Comparison of ENCODE assay signal across 9 cellular contexts in the genomic region with DNA sequence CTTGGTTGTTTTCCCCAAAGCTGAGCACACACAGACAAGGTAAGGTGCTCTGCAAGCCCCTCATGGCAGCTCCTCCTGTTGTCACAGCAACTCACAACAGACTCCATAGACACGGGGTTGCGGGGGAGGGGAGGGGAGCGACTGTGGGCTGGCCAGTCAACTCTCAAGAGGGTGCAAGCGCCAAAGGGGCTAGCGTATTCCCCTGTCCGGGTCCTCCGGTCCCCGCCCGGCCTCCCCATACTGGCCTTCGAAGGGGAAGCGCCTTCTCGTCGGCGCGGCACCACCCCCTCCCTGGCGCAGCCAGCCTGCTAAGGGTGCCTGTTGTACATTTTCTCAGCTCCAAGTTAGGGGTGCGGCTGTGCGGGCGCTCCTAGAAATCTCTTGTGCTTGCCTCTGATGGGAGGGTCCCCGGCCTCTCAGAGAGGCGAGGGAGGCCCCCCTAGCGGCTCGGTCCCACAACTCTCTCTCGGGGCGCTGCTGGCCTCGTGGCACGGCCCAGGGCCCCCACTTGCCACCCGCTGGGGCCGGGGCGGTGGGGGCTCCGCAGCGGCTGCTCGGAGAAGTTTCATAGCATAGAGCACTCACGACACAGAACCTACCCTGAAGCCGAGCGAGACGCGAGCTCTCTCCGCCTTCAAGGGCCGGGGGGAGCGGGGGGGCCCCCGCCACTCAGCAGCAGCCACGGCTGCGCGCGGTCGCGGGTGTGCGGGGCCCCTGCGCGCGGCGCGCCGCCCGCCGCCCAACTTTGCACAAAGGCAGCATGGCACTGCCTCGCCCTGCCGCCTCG. TPM values are rescaled to one million over a fixed set of nuclear protein-coding genes. Genes with fewer than 3 reads are reported as not detected.
DNase-seq lines count a peak whose midpoint lies in the region; ATAC-seq and TF ChIP-seq lines count a peak whose summit lies in the region.
"Had no signal": no experiment of that assay in that cellular context is flagged by ENCODE, and none has a peak within 500 bp of the region (broad histone marks: within the 10 kb centered on the region; RNA-seq: fewer than 3 reads in every experiment).

No MANE protein-coding gene starts in this region.

- CTCF ChIA-PET in Caco-2 (lab: Charles Lee) (interaction anchor here (0.6 kb wide), 4 partner anchors 10 to 276 kb away, joined by 3 to 5 read pairs (median 4); no protein-coding TSS in a partner anchor), T-cell (lab: Charles Lee) (interaction anchor here in 1 of 2 donors (0.7 kb wide), 1 partner anchor 471 kb away, joined by 6 read pairs; no protein-coding TSS in a partner anchor)

- no TSS peak for BruUV-seq in Caco-2 (replicated peaks; lab: Mats Ljungman, UMichigan)

- H3K36me3 ChIP-seq in Caco-2 (ENCODE audit: control insufficient read depth, insufficient read depth, low read length), result no peaks in the 10 kb centered on the region

- no peak for TF ChIP-seq CTCF in Caco-2 (IDR thresholded peaks at IDR 0.05; ENCODE audit: insufficient read depth in 1 of 2, low read depth in 1 of 2, low read length in 1 of 2, severe bottlenecking in 1 of 2, unreplicated experiment in 1 of 2)

- peak; percentile 24 for ATAC-seq in GM19452 (IDR thresholded peaks at IDR 0.05; ENCODE audit: unreplicated experiment)
- ATAC-seq in T-cell (replicated peaks in 1 of 4), result peak; percentile 40 to 60 (median 44)
- no peak for ATAC-seq in GM19328 (IDR thresholded peaks at IDR 0.05; ENCODE audit: unreplicated experiment)

- H3K36me3 Mint-ChIP-seq in Caco-2 (ENCODE audit: insufficient read depth, unreplicated experiment), result no peaks in the 10 kb centered on the region
- no peaks in the 10 kb centered on the region for H3K36me3 Mint-ChIP-seq in T-cell

- DNase-seq in Caco-2 (peak; percentile 53 to 58), HT-29 (ENCODE audit: low spot score) (peak; percentile 66), T-cell (peak in 3 of 34 experiments; percentile 1 to 11 (median 3)), dermis microvascular lymphatic vessel endothelial cell (ENCODE audit: low read depth in 2 of 2) (peak; percentile 69 to 71), left kidney (ENCODE audit: low read depth, low spot score) (peak; percentile 97)
- peak; percentile 11 for DNase-seq in stimulated activated CD4-positive, alpha-beta T cell treated with anti-CD3 and anti-CD28 coated beads, Interleukin-4, amount 100 ng/mL, for 1 hour

- H3K9me3 ChIP-seq in Caco-2, result no peaks in the 10 kb centered on the region

- H3K9me3 Mint-ChIP-seq in Caco-2 (ENCODE audit: unreplicated experiment) (no peaks in the 10 kb centered on the region), T-cell (no peaks in the 10 kb centered on the region)

- POLR2A ChIA-PET in Caco-2 (lab: Charles Lee) (interaction anchor here (0.6 to 0.8 kb wide), 2 partner anchors 166 to 894 kb away, joined by 4 to 6 read pairs; a partner anchor contains a TSS), T-cell (lab: Charles Lee) (no interaction called here)

- H3K4me1 ChIP-seq in Caco-2, result peaks cover 6% of the 10 kb centered on the region

- peak overlapping the region; percentile 67 for H3K4me3 ChIP-seq in Caco-2 (ENCODE audit: low read depth, low read length)

- H3K4me3 Mint-ChIP-seq in Caco-2 (ENCODE audit: unreplicated experiment) (peak overlapping the region; percentile 82), T-cell (peak overlapping the region; percentile 65 to 77 (median 66))

- H3K27me3 Mint-ChIP-seq in Caco-2 (ENCODE audit: insufficient read depth, unreplicated experiment), result peaks cover 29% of the 10 kb centered on the region
- H3K27me3 Mint-ChIP-seq in T-cell, result peaks cover 53 to 60% of the 10 kb centered on the region in 2 donors

- H3K4me1 Mint-ChIP-seq in Caco-2 (ENCODE audit: low read depth, unreplicated experiment), result no peaks in the 10 kb centered on the region
- H3K4me1 Mint-ChIP-seq in T-cell, result peaks cover 12 to 13% (median 12%) of the 10 kb centered on the region in 3 donors

- H3K27ac Mint-ChIP-seq in Caco-2 (ENCODE audit: unreplicated experiment) (peak overlapping the region; percentile 65), T-cell (no peak overlapping the region)

- peaks cover 1% of the 10 kb centered on the region; the same call in 1 of the 2 replicates for H3K27me3 ChIP-seq in Caco-2 (replicated peaks; ENCODE audit: control insufficient read depth, insufficient read depth, low read length)

- intact Hi-C loops in Caco-2 (cut with micrococcal nuclease; ENCODE audit: unreplicated experiment), result loop anchor here (1.0 to 10.0 kb wide), 4 partner anchors 57 to 341 kb away; no protein-coding TSS in a partner anchor

RNA-seq across cellular contexts. Expression of a gene that starts 0.4 kb away (rescaled TPM):
- total RNA-seq in Caco-2 (2022), result 18.3 and 19.9 TPM in 2 replicates
- 1.3 and 1.4 TPM in 2 replicates for total RNA-seq in HT-29 (2014; rRNA removed; shearing (Covaris generic))
- under 1 TPM in 4 of 5 donors, not detected in 1; 0.09 to 0.75 (median 0.34) TPM for total RNA-seq in T-cell
- 31.3 and 38.4 TPM in 2 replicates for total RNA-seq in dermis microvascular lymphatic vessel endothelial cell
- total RNA-seq: activated CD8-positive, alpha-beta memory T cell treated with anti-CD3 and anti-CD28 coated beads for 36 hours had no signal
